In genomic region chr10:113272511-113272910, GRCh38 we compare ENCODE assay signal across 30 cellular contexts.
DNase-seq lines count a peak whose midpoint lies in the region; ATAC-seq and TF ChIP-seq lines count a peak whose summit lies in the region.
"Had no signal": no experiment of that assay in that cellular context is flagged by ENCODE, and none has a peak within 500 bp of the region (broad histone marks: within the 10 kb centered on the region; RNA-seq: fewer than 3 reads in every experiment).

No MANE protein-coding gene starts in this region.

- no peaks in the 10 kb centered on the region for H3K36me3 ChIP-seq in ascending aorta
- no peaks in the 10 kb centered on the region for H3K36me3 ChIP-seq in heart left ventricle
- no peaks in the 10 kb centered on the region for H3K36me3 ChIP-seq in neural progenitor cell
- H3K36me3 ChIP-seq in upper lobe of right lung = no peaks in the 10 kb centered on the region
- H3K36me3 ChIP-seq: adrenal gland, MG63, Peyer's patch, suprapubic skin, vagina had no signal

- peaks cover 12% of the 10 kb centered on the region for H3F3A ChIP-seq in neural progenitor cell (ENCODE audit: low read depth)

- H3K36me3 Mint-ChIP-seq in neural progenitor cell = peaks cover 1% of the 10 kb centered on the region
- H3K36me3 Mint-ChIP-seq: memory B cell; stimulated activated effector memory CD8-positive, alpha-beta T cell treated with anti-CD3 and anti-CD28 coated beads, Interleukin-12 subunit alpha, Interleukin-12 subunit beta, amount 100 ng/mL, for 72 hours had no signal

- 74 to 85% (median 80%) methylated on average over 5 of the region's 5 CpGs for WGBS in heart left ventricle, 4 donors

- peaks cover 28% of the 10 kb centered on the region for H3K4me1 Mint-ChIP-seq in neural progenitor cell
- H3K4me1 Mint-ChIP-seq: activated CD4-positive, alpha-beta memory T cell treated with anti-CD3 and anti-CD28 coated beads, Interleukin-2, amount 10 ng/mL, durations not matched to agents 7 days and 5 days; immature natural killer cell; stimulated activated effector memory CD8-positive, alpha-beta T cell treated with anti-CD3 and anti-CD28 coated beads, Interleukin-12 subunit alpha, Interleukin-12 subunit beta, amount 100 ng/mL, for 72 hours had no signal

- intact Hi-C loops in ascending aorta (cut with DNase I) = no loop called here
- intact Hi-C loops in heart left ventricle (cut with DNase I) = no loop called here
- intact Hi-C loops in upper lobe of right lung (cut with DNase I) = no loop called here

- peak overlapping the region; percentile 72 to 75 for H3K27ac ChIP-seq in ascending aorta
- H3K27ac ChIP-seq in heart left ventricle = peak overlapping the region in 8 of 12 donors; percentile 49 to 79 (median 73)
- H3K27ac ChIP-seq in neural progenitor cell = no peak overlapping the region
- peak overlapping the region; percentile 75 for H3K27ac ChIP-seq in upper lobe of right lung
- H3K27ac ChIP-seq: KMS-11 had no signal

- no peak overlapping the region for H3K4me2 ChIP-seq in neural progenitor cell
- H3K4me2 ChIP-seq: KMS-11 had no signal

- no peak for ATAC-seq in heart left ventricle
- no peak for ATAC-seq in upper lobe of right lung
- ATAC-seq in HG03139 (IDR thresholded peaks at IDR 0.05; ENCODE audit: unreplicated experiment) = no peak
- no peak for ATAC-seq in GM21390 (IDR thresholded peaks at IDR 0.05; ENCODE audit: unreplicated experiment)
- ATAC-seq: GM12878; left colon; stimulated activated effector memory CD8-positive, alpha-beta T cell treated with anti-CD3 and anti-CD28 coated beads, Interleukin-12 subunit alpha, Interleukin-12 subunit beta, amount 100 ng/mL, for 72 hours had no signal

- H3K9ac ChIP-seq in neural progenitor cell = no peak overlapping the region
- H3K9ac ChIP-seq: KMS-11 had no signal

- TF ChIP-seq POLR2A in heart left ventricle (IDR thresholded peaks at IDR 0.05) = no peak

- no peak overlapping the region for H2AFZ ChIP-seq in neural progenitor cell (replicated peaks)

- DNase-seq in ascending aorta (ENCODE audit: low spot score in 2 of 2) (no peak), heart left ventricle (peak in 2 of 5 donors; percentile 38 to 48), neural progenitor cell (ENCODE audit: low spot score) (no peak), upper lobe of right lung (no peak), KBM-7 (no peak)
- DNase-seq: activated CD4-positive, alpha-beta memory T cell treated with anti-CD3 and anti-CD28 coated beads, Interleukin-2, amount 10 ng/mL, durations not matched to agents 7 days and 5 days; activated CD4-positive, alpha-beta T cell treated with anti-CD3 and anti-CD28 coated beads for 1 hour; activated CD8-positive, alpha-beta memory T cell treated with anti-CD3 and anti-CD28 coated beads, Interleukin-2, amount 50 U/mL, for 4 hours; activated naive CD4-positive, alpha-beta T cell treated with Interleukin-2 at 50 U/mL for 16 hours; DMS153; HCEC 1CT; immature natural killer cell; left colon; MG63; NCI-H1417; NCI-H2029; NCI-H748 treated with DMSO at 0.1 percent for 48 hours; Peyer's patch; stimulated activated CD4-positive, alpha-beta T cell treated with anti-CD3 and anti-CD28 coated beads, Interleukin-15, amount 100 ng/mL, for 24 hours had no signal

- peaks cover 16 to 18% of the 10 kb centered on the region in 2 donors for H3K4me1 ChIP-seq in ascending aorta
- peaks cover 0 to 30% (median 8%) of the 10 kb centered on the region in 12 donors for H3K4me1 ChIP-seq in heart left ventricle
- H3K4me1 ChIP-seq in neural progenitor cell = peaks cover 20% of the 10 kb centered on the region
- peaks cover 17% of the 10 kb centered on the region for H3K4me1 ChIP-seq in upper lobe of right lung

- no peaks in the 10 kb centered on the region for H4K20me1 ChIP-seq in neural progenitor cell (ENCODE audit: low read depth)

- H3K4me3 ChIP-seq in ascending aorta = no peak overlapping the region
- no peak overlapping the region for H3K4me3 ChIP-seq in heart left ventricle
- H3K4me3 ChIP-seq in neural progenitor cell = no peak overlapping the region
- no peak overlapping the region for H3K4me3 ChIP-seq in upper lobe of right lung
- H3K4me3 ChIP-seq: adrenal gland, GM12878, MG63, Peyer's patch, vagina had no signal

- peaks cover 6% of the 10 kb centered on the region for H3K27me3 Mint-ChIP-seq in neural progenitor cell (ENCODE audit: insufficient read depth, low read depth)
- H3K27me3 Mint-ChIP-seq: progenitor cell of endocrine pancreas had no signal

- TF ChIP-seq CTCF in ascending aorta (IDR thresholded peaks at IDR 0.05) (no peak), heart left ventricle (IDR thresholded peaks at IDR 0.05) (no peak), neural progenitor cell (IDR thresholded peaks at IDR 0.05) (no peak), upper lobe of right lung (IDR thresholded peaks at IDR 0.05) (no peak)

- in situ Hi-C loops in KBM-7 (cut with MboI; ENCODE audit: low pct_unique_long_range_greater_than_20kb, low sequenced_read_pairs) = no loop called here

- H3K9me3 ChIP-seq in ascending aorta (peaks cover 0 to 11% of the 10 kb centered on the region in 2 donors), heart left ventricle (peaks cover 0 to 25% (median 11%) of the 10 kb centered on the region in 12 donors), neural progenitor cell (ENCODE audit: low read depth) (no peaks in the 10 kb centered on the region), upper lobe of right lung (no peaks in the 10 kb centered on the region)
- H3K9me3 ChIP-seq: adrenal gland, suprapubic skin, vagina had no signal

- H3K27me3 ChIP-seq in ascending aorta (no peaks in the 10 kb centered on the region), heart left ventricle (no peaks in the 10 kb centered on the region), neural progenitor cell (no peaks in the 10 kb centered on the region), upper lobe of right lung (no peaks in the 10 kb centered on the region)
- H3K27me3 ChIP-seq: adrenal gland, MG63, Peyer's patch, suprapubic skin, vagina had no signal

- peaks cover 34% of the 10 kb centered on the region for H3K9me3 Mint-ChIP-seq in neural progenitor cell

- no peaks in the 10 kb centered on the region for H3K79me2 ChIP-seq in neural progenitor cell (ENCODE audit: low read depth)

- no peak overlapping the region for H3K4me3 Mint-ChIP-seq in neural progenitor cell
- H3K4me3 Mint-ChIP-seq: activated CD4-positive, alpha-beta memory T cell treated with anti-CD3 and anti-CD28 coated beads, Interleukin-2, amount 10 ng/mL, durations not matched to agents 7 days and 5 days; immature natural killer cell; memory B cell; stimulated activated effector memory CD8-positive, alpha-beta T cell treated with anti-CD3 and anti-CD28 coated beads, Interleukin-12 subunit alpha, Interleukin-12 subunit beta, amount 100 ng/mL, for 72 hours; T-helper 2 cell treated with Interferon-gamma antibody and Interleukin-4, amounts not matched to agents 5 μg/mL and 100 μg/mL, for 36 hours had no signal

- peak overlapping the region; percentile 24 for H3K27ac Mint-ChIP-seq in neural progenitor cell
- H3K27ac Mint-ChIP-seq: activated CD4-positive, alpha-beta memory T cell treated with anti-CD3 and anti-CD28 coated beads, Interleukin-2, amount 10 ng/mL, durations not matched to agents 7 days and 5 days; immature natural killer cell; memory B cell; stimulated activated effector memory CD8-positive, alpha-beta T cell treated with anti-CD3 and anti-CD28 coated beads, Interleukin-12 subunit alpha, Interleukin-12 subunit beta, amount 100 ng/mL, for 72 hours; T-helper 2 cell treated with Interferon-gamma antibody and Interleukin-4, amounts not matched to agents 5 μg/mL and 100 μg/mL, for 36 hours had no signal
